ENCODE assay signal across 1 cellular context in genomic region chr19:17070912-17071311, GRCh38.
TF ChIP-seq lines count a peak whose summit lies in the region.

No MANE protein-coding gene starts in this region.

TF ChIP-seq in SK-N-SH treated with all-trans-retinoic acid at 6 μM for 48 hours, 23 proteins besides CTCF, POLR2A, EP300 and RAD21 (continued from another document):
- no peak for TF ChIP-seq POU6F1 (CRISPR knock-in tag; IDR thresholded peaks at IDR 0.05; ENCODE audit: borderline replicate concordance, low read depth)
- TF ChIP-seq ZNF70 (CRISPR knock-in tag; IDR thresholded peaks at IDR 0.05), result no peak
